11 cellular contexts compared by ENCODE assay signal in genomic region chr16:72590179-72590937, GRCh38.
DNase-seq lines count a peak whose midpoint lies in the region; ATAC-seq and TF ChIP-seq lines count a peak whose summit lies in the region.
"Had no signal": no experiment of that assay in that cellular context is flagged by ENCODE, and none has a peak within 500 bp of the region (broad histone marks: within the 10 kb centered on the region; RNA-seq: fewer than 3 reads in every experiment).

No MANE protein-coding gene starts in this region.

- peak overlapping the region in 1 of 8 donors; percentile 16 for H3K27ac ChIP-seq in spleen
- H3K27ac ChIP-seq: thoracic aorta had no signal

- ATAC-seq in GM19467 (IDR thresholded peaks at IDR 0.05; ENCODE audit: unreplicated experiment), result peak; percentile 81
- peak; percentile 64 for ATAC-seq in HG03025 (IDR thresholded peaks at IDR 0.05; ENCODE audit: low FRiP score, unreplicated experiment)
- peak; percentile 87 for ATAC-seq in SK-N-SH treated with all-trans-retinoic acid at 6 μM for 48 hours

- peaks cover 0 to 17% (median 0%) of the 10 kb centered on the region in 6 donors for H3K4me1 ChIP-seq in spleen

- H3K4me3 ChIP-seq in spleen, result no peak overlapping the region
- H3K4me3 ChIP-seq: thoracic aorta had no signal

- WGBS in spleen, 5 donors, result 55 to 79% (median 65%) methylated on average over 2 of the region's 2 CpGs

- POLR2A ChIA-PET in HEK293T (lab: Yijun Ruan, JAX), result no interaction called here

- H3K36me3 ChIP-seq in spleen, result no peaks in the 10 kb centered on the region
- H3K36me3 ChIP-seq: thoracic aorta had no signal

- H3K27me3 ChIP-seq in spleen (replicated peaks in 1 of 7), result no peaks in the 10 kb centered on the region

- peak; percentile 37 for DNase-seq in GM13976 (ENCODE audit: low spot score)
- no peak for DNase-seq in G401 (ENCODE audit: low spot score)
- DNase-seq in NCI-H2171 treated with DMSO at 0.1 percent for 48 hours (lab: John Stamatoyannopoulos, UW), result no peak
- DNase-seq in spleen, result no peak
- no peak for DNase-seq in HEK293T (ENCODE audit: extremely low spot score)
- DNase-seq: activated CD8-positive, alpha-beta memory T cell treated with anti-CD3 and anti-CD28 coated beads for 24 hours; CD4-positive, alpha-beta T cell had no signal

- no peak for TF ChIP-seq POLR2A in spleen (IDR thresholded peaks at IDR 0.05)

- intact Hi-C loops in spleen (cut with DNase I; ENCODE audit: low total_unique reads), result no loop called here

- H3K9me3 ChIP-seq in spleen, result no peaks in the 10 kb centered on the region
- H3K9me3 ChIP-seq: thoracic aorta had no signal

- TF ChIP-seq CTCF in GM13976 (IDR thresholded peaks at IDR 0.05; ENCODE audit: borderline replicate concordance, control extremely low read depth, extremely low read depth, insufficient read depth, missing control alignments), result no peak
- no peak for TF ChIP-seq CTCF in spleen (IDR thresholded peaks at IDR 0.05 in 8 of 11, conservative IDR thresholded peaks at IDR 0.05 in 3 of 11)

- in situ Hi-C loops in GM13976 (cut with MboI; ENCODE audit: low sequenced_read_pairs, unreplicated experiment) (no loop called here), G401 (cut with HindIII; ENCODE audit: low sequenced_read_pairs) (no loop called here)

- CTCF ChIA-PET in HEK293T (lab: Yijun Ruan, JAX), result no interaction called here

TF ChIP-seq in SK-N-SH treated with all-trans-retinoic acid at 6 μM for 48 hours, 23 proteins besides CTCF, POLR2A, EP300 and RAD21:
- no peak for TF ChIP-seq ZC3H10 (CRISPR knock-in tag; IDR thresholded peaks at IDR 0.05)
- peak; percentile 57 for TF ChIP-seq ISL1 (CRISPR knock-in tag; IDR thresholded peaks at IDR 0.05)

TF ChIP-seq in HEK293T, 16 proteins besides CTCF, POLR2A, EP300 and RAD21:
- TF ChIP-seq LEF1 (IDR thresholded peaks at IDR 0.05; ENCODE audit: borderline replicate concordance) (no peak), FOXM1 (IDR thresholded peaks at IDR 0.05; ENCODE audit: borderline replicate concordance) (no peak), SP1 (IDR thresholded peaks at IDR 0.05) (no peak), ZNF384 (IDR thresholded peaks at IDR 0.05) (no peak), CTBP1 (IDR thresholded peaks at IDR 0.05; ENCODE audit: borderline replicate concordance) (no peak), ELF4 (IDR thresholded peaks at IDR 0.05) (no peak), FOXA1 (IDR thresholded peaks at IDR 0.05) (no peak), FOXK2 (IDR thresholded peaks at IDR 0.05) (no peak), TARDBP (IDR thresholded peaks at IDR 0.05) (no peak), L3MBTL2 (conservative IDR thresholded peaks at IDR 0.05) (no peak), ARNT (IDR thresholded peaks at IDR 0.05) (no peak), HDGF (IDR thresholded peaks at IDR 0.05; ENCODE audit: borderline replicate concordance) (no peak), NFRKB (IDR thresholded peaks at IDR 0.05) (no peak), PKNOX1 (IDR thresholded peaks at IDR 0.05) (no peak), SUZ12 (IDR thresholded peaks at IDR 0.05) (no peak), BHLHE40 (IDR thresholded peaks at IDR 0.05; ENCODE audit: borderline replicate concordance) (no peak)
